Comparison of ENCODE assay signal across 8 cellular contexts in the genomic region with DNA sequence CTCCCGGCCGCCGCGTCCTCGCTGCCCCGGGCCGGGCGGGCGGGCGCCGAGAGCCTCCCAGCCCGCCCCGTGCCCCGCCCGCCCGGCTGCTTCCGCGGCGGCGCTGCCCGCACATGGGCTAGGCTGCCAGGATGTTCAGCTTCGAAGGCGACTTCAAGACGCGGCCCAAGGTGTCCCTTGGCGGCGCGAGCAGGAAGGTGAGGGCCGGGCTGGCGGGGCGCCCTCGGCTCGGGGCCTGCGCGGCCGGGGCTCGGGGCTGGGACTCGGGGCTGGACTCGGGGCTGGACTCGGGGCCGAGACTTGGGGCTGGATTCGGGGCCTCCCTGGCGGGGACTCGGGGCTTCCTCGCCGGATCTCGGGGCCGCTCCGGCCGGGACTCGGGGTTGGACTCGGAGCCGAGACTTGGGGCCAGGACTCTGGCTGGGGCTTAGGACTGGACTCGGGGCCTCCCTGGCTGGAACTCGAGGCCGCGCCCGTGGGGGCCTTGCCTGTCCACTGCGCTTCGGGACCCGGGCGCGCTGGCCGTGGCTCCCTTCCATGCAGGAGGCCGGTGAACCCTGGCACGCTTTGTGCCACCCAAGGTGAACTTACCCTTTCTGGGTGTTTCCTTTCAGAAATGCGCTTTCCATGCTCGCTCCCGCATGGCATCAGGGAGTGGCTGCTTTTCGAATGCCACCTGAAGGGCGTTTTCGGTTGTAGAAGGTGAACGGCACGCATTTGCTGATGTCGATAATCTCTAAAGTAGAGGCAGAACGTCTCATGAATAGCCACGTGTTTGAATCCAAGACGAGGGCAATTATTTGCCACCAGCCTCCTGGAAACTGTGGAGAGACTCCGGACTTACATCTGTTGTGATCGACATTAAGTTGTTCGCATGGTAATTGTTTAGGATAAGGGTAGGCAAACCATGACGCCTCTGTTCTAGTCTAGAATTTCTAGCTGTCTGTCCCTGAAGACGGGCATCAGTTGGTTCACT. TPM values are rescaled to one million over a fixed set of nuclear protein-coding genes. Genes with fewer than 3 reads are reported as not detected.
DNase-seq lines count a peak whose midpoint lies in the region; ATAC-seq, FAIRE-seq and TF ChIP-seq lines count a peak whose summit lies in the region.

No MANE protein-coding gene starts in this region.

- H3K27ac ChIP-seq in SK-N-MC, result peak overlapping the region; percentile 81
- H3K27ac ChIP-seq in astrocyte (ENCODE audit: low read depth, low read length), result peak overlapping the region; percentile 72

- H2AFZ ChIP-seq in astrocyte (ENCODE audit: low read depth, low read length), result peak overlapping the region; percentile 69

- H3K36me3 Mint-ChIP-seq in astrocyte (ENCODE audit: low read depth, unreplicated experiment) (peaks cover 2% of the 10 kb centered on the region), immature natural killer cell (peaks cover 0 to 5% (median 4%) of the 10 kb centered on the region in 3 donors)

- H3K27me3 ChIP-seq in astrocyte (ENCODE audit: insufficient read depth, low read length), result no peaks in the 10 kb centered on the region

- peak overlapping the region; percentile 84 for H3K27ac Mint-ChIP-seq in astrocyte (ENCODE audit: unreplicated experiment)
- peak overlapping the region; percentile 74 to 89 (median 86) for H3K27ac Mint-ChIP-seq in immature natural killer cell

- H3K79me2 ChIP-seq in astrocyte (ENCODE audit: insufficient read depth, low read length), result peaks cover 54% of the 10 kb centered on the region

- peaks cover 11% of the 10 kb centered on the region for H3K4me1 ChIP-seq in astrocyte (ENCODE audit: insufficient read depth, low read length)

- H3K9me3 ChIP-seq in SK-N-MC (ENCODE audit: low read depth, low read length) (no peaks in the 10 kb centered on the region), astrocyte (ENCODE audit: insufficient read depth, low read depth, low read length) (no peaks in the 10 kb centered on the region)

- FAIRE-seq in astrocyte (lab: Jason Lieb, UNC), result no peak

- peaks cover 51% of the 10 kb centered on the region for H4K20me1 ChIP-seq in astrocyte (ENCODE audit: insufficient read depth, low read length)

- H3K27me3 Mint-ChIP-seq in astrocyte (ENCODE audit: low read depth, unreplicated experiment) (no peaks in the 10 kb centered on the region), immature natural killer cell (ENCODE audit: low read depth in 3 of 3) (peaks cover 0 to 3% (median 2%) of the 10 kb centered on the region in 3 donors)

- H3K9me3 Mint-ChIP-seq in astrocyte (ENCODE audit: unreplicated experiment), result no peaks in the 10 kb centered on the region
- H3K9me3 Mint-ChIP-seq in immature natural killer cell, result no peaks in the 10 kb centered on the region

- H3K4me2 ChIP-seq in astrocyte (ENCODE audit: low read length), result peak overlapping the region; percentile 93

- peaks cover 21% of the 10 kb centered on the region for H3K4me1 Mint-ChIP-seq in astrocyte (ENCODE audit: low read depth, unreplicated experiment)
- H3K4me1 Mint-ChIP-seq in immature natural killer cell, result peaks cover 47 to 55% of the 10 kb centered on the region in 2 donors

- H3K36me3 ChIP-seq in SK-N-MC (ENCODE audit: insufficient read depth, low read length), result peaks cover 34% of the 10 kb centered on the region
- no peaks in the 10 kb centered on the region for H3K36me3 ChIP-seq in astrocyte (ENCODE audit: insufficient read depth, low read length)

- DNase-seq in NCI-H1417 (lab: John Stamatoyannopoulos, UW) (peak in 2 of 3 experiments; percentile 66 to 74), NCI-H1417 treated with DMSO at 0.1 percent for 48 hours (lab: John Stamatoyannopoulos, UW) (no peak), SK-N-MC (ENCODE audit: low read depth, low spot score) (no peak), astrocyte (ENCODE audit: low read depth) (peak; percentile 18), immature natural killer cell (peak in 2 of 3 donors; percentile 86 to 88), GF-D8 (lab: John Stamatoyannopoulos, UW) (no peak)
- DNase-seq in stimulated activated CD4-positive, alpha-beta T cell treated with anti-CD3 and anti-CD28 coated beads, Interleukin-15, amount 100 ng/mL, for 24 hours, result peak; percentile 59

- peak overlapping the region; percentile 97 for H3K4me3 ChIP-seq in SK-N-MC
- H3K4me3 ChIP-seq in astrocyte (ENCODE audit: insufficient read depth, low read depth, low read length), result peak overlapping the region; percentile 81

- peak; percentile 57 for ATAC-seq in HG03025 (IDR thresholded peaks at IDR 0.05; ENCODE audit: low FRiP score, unreplicated experiment)

- peak overlapping the region; percentile 98 for H3K9ac ChIP-seq in SK-N-MC (ENCODE audit: insufficient read length)
- peak overlapping the region; percentile 85 for H3K9ac ChIP-seq in astrocyte (ENCODE audit: low read length)

- H3K4me3 Mint-ChIP-seq in astrocyte (ENCODE audit: unreplicated experiment) (peak overlapping the region; percentile 86), immature natural killer cell (peak overlapping the region; percentile 65 to 81 (median 79))

- no peak for TF ChIP-seq CTCF in astrocyte (IDR thresholded peaks at IDR 0.05; ENCODE audit: insufficient read depth, low read depth, low read length)

RNA-seq across cellular contexts. Expression of a gene that starts 0.7 kb away (rescaled TPM):
- total RNA-seq in astrocyte, result 73.7 and 76.9 TPM in 2 replicates
- 10 to 100 TPM; 17.3 to 25.6 (median 17.4) TPM for polyA plus RNA-seq in immature natural killer cell

Comparison
In these comparisons a context has a peak if more than half of its experiments do, and no peak if none do; other contexts are left out.
1. DNase-seq: peak in NCI-H1417 (2 of 3), astrocyte (single experiment), immature natural killer cell (2 of 3) and stimulated activated CD4-positive, alpha-beta T cell treated with anti-CD3 and anti-CD28 coated beads, Interleukin-15, amount 100 ng/mL, for 24 hours (single experiment); none in NCI-H1417 treated with DMSO at 0.1 percent for 48 hours (single experiment), SK-N-MC (single experiment) and GF-D8 (single experiment).